Comparison of ENCODE assay signal across 1 cellular context in the genomic region with DNA sequence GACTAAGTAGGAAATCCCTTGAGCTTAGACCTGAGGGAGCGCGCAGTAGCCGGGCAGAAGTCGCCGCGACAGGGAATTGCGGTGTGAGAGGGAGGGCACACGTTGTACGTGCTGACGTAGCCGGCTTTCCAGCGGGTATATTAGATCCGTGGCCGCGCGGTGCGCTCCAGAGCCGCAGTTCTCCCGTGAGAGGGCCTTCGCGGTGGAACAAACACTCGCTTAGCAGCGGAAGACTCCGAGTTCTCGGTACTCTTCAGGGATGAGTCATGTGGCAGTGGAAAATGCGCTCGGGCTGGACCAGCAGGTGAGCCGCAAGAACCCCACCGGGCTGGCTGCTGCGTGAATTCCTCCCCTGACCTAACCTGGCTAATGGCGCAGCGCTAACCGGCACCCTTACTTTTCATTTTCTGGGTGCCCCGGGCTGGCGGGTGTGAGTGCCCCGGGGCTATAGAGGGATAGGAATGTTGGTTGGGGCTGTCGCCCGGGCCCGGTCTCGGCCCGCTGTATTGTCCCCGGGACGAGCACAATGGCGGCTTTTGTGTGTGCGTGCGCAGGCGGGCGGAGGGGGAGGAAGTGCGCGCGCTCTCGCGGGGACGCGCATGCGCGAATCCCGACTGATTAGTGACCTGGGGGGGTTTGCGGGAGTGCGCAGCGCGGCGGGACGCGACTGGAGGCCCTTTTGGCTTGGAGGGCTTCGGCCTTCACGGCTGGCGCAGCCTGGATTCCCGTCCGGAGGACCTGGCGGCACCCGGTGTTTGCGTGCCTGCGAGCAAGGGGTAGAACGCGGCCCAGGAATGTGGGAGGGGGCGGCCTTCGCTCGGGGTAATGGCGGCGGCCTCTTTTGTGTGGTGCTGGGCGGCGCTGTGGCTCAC.
TF ChIP-seq lines count a peak whose summit lies in the region.

A gene (plus strand): TSS at position 169 of the 872 bp plus-strand sequence. CDS start 91 bp downstream, at position 260.

TF ChIP-seq in SK-N-SH, 30 proteins besides CTCF, POLR2A, EP300 and RAD21 (continued from another document):
- TF ChIP-seq, protein P1, sequence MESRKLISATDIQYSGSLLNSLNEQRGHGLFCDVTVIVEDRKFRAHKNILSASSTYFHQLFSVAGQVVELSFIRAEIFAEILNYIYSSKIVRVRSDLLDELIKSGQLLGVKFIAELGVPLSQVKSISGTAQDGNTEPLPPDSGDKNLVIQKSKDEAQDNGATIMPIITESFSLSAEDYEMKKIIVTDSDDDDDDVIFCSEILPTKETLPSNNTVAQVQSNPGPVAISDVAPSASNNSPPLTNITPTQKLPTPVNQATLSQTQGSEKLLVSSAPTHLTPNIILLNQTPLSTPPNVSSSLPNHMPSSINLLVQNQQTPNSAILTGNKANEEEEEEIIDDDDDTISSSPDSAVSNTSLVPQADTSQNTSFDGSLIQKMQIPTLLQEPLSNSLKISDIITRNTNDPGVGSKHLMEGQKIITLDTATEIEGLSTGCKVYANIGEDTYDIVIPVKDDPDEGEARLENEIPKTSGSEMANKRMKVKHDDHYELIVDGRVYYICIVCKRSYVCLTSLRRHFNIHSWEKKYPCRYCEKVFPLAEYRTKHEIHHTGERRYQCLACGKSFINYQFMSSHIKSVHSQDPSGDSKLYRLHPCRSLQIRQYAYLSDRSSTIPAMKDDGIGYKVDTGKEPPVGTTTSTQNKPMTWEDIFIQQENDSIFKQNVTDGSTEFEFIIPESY (IDR thresholded peaks at IDR 0.05; ENCODE audit: borderline replicate concordance, low read depth): peak; percentile 79
- TF ChIP-seq, protein P2, sequence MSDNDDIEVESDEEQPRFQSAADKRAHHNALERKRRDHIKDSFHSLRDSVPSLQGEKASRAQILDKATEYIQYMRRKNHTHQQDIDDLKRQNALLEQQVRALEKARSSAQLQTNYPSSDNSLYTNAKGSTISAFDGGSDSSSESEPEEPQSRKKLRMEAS (IDR thresholded peaks at IDR 0.05; ENCODE audit: low read depth): no peak; the same call in 1 of the 2 replicates
- TF ChIP-seq RXRA (IDR thresholded peaks at IDR 0.05; ENCODE audit: borderline replicate concordance, low read depth): no peak; the same call in 1 of the 2 replicates
- no peak for TF ChIP-seq NFIC (IDR thresholded peaks at IDR 0.05; ENCODE audit: borderline replicate concordance)
- peak; percentile 17; the same call in 1 of the 2 replicates for TF ChIP-seq FOSL2 (IDR thresholded peaks at IDR 0.05; ENCODE audit: borderline replicate concordance, low read depth)
- peak; percentile 41; the same call in 1 of the 2 replicates for TF ChIP-seq MXI1 (IDR thresholded peaks at IDR 0.05; ENCODE audit: low read depth, low read length)
- TF ChIP-seq EZH2phosphoT487 (IDR thresholded peaks at IDR 0.05; ENCODE audit: borderline replicate concordance, low read depth): no peak
- no peak; the same call in 1 of the 2 replicates for TF ChIP-seq JUND (IDR thresholded peaks at IDR 0.05)
- peak; percentile 13; the same call in 1 of the 2 replicates for TF ChIP-seq SMC3 (IDR thresholded peaks at IDR 0.05; ENCODE audit: low read depth, low read length)
- no peak for TF ChIP-seq FOXJ3 (CRISPR knock-in tag; IDR thresholded peaks at IDR 0.05)
- TF ChIP-seq, protein P3, sequence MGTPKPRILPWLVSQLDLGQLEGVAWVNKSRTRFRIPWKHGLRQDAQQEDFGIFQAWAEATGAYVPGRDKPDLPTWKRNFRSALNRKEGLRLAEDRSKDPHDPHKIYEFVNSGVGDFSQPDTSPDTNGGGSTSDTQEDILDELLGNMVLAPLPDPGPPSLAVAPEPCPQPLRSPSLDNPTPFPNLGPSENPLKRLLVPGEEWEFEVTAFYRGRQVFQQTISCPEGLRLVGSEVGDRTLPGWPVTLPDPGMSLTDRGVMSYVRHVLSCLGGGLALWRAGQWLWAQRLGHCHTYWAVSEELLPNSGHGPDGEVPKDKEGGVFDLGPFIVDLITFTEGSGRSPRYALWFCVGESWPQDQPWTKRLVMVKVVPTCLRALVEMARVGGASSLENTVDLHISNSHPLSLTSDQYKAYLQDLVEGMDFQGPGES (IDR thresholded peaks at IDR 0.05; ENCODE audit: low read depth, low read length): no peak
- 0 out of 2 replicates have a peak, but pooled peaks have one; percentile 49 for TF ChIP-seq RFX5 (IDR thresholded peaks at IDR 0.05; ENCODE audit: low read length)
- TF ChIP-seq ELF1 (IDR thresholded peaks at IDR 0.05): peak; percentile 8; the same call in 1 of the 2 replicates
- no peak for TF ChIP-seq MEF2A (IDR thresholded peaks at IDR 0.05; ENCODE audit: borderline replicate concordance, low read depth)
- no peak; the same call in 1 of the 2 replicates for TF ChIP-seq FOXM1 (IDR thresholded peaks at IDR 0.05; ENCODE audit: low read depth)
- no peak; the same call in 1 of the 2 replicates for TF ChIP-seq GABPA (IDR thresholded peaks at IDR 0.05; ENCODE audit: low read depth)
- TF ChIP-seq CHD2 (IDR thresholded peaks at IDR 0.05; ENCODE audit: low read length, partially characterized antibody): peak; percentile 27
- TF ChIP-seq, protein P4, sequence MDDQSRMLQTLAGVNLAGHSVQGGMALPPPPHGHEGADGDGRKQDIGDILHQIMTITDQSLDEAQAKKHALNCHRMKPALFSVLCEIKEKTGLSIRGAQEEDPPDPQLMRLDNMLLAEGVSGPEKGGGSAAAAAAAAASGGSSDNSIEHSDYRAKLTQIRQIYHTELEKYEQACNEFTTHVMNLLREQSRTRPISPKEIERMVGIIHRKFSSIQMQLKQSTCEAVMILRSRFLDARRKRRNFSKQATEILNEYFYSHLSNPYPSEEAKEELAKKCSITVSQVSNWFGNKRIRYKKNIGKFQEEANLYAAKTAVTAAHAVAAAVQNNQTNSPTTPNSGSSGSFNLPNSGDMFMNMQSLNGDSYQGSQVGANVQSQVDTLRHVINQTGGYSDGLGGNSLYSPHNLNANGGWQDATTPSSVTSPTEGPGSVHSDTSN (IDR thresholded peaks at IDR 0.05): no peak; the same call in 1 of the 2 replicates
- TF ChIP-seq POLR2AphosphoS5 (IDR thresholded peaks at IDR 0.05; ENCODE audit: low read depth, low read length): peak; percentile 100
- TF ChIP-seq NRF1 (IDR thresholded peaks at IDR 0.05; ENCODE audit: low read depth, low read length): peak; percentile 85
- peak; percentile 92 for TF ChIP-seq TAF1 (IDR thresholded peaks at IDR 0.05; ENCODE audit: borderline replicate concordance, low read depth, low read length)
- peak; percentile 3; the same call in 1 of the 2 replicates for TF ChIP-seq SIN3A (IDR thresholded peaks at IDR 0.05; ENCODE audit: borderline replicate concordance, low read depth, low read length)
- TF ChIP-seq, protein P5, sequence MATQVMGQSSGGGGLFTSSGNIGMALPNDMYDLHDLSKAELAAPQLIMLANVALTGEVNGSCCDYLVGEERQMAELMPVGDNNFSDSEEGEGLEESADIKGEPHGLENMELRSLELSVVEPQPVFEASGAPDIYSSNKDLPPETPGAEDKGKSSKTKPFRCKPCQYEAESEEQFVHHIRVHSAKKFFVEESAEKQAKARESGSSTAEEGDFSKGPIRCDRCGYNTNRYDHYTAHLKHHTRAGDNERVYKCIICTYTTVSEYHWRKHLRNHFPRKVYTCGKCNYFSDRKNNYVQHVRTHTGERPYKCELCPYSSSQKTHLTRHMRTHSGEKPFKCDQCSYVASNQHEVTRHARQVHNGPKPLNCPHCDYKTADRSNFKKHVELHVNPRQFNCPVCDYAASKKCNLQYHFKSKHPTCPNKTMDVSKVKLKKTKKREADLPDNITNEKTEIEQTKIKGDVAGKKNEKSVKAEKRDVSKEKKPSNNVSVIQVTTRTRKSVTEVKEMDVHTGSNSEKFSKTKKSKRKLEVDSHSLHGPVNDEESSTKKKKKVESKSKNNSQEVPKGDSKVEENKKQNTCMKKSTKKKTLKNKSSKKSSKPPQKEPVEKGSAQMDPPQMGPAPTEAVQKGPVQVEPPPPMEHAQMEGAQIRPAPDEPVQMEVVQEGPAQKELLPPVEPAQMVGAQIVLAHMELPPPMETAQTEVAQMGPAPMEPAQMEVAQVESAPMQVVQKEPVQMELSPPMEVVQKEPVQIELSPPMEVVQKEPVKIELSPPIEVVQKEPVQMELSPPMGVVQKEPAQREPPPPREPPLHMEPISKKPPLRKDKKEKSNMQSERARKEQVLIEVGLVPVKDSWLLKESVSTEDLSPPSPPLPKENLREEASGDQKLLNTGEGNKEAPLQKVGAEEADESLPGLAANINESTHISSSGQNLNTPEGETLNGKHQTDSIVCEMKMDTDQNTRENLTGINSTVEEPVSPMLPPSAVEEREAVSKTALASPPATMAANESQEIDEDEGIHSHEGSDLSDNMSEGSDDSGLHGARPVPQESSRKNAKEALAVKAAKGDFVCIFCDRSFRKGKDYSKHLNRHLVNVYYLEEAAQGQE (IDR thresholded peaks at IDR 0.05; ENCODE audit: low read depth, low read length): no peak
